In the genomic region with DNA sequence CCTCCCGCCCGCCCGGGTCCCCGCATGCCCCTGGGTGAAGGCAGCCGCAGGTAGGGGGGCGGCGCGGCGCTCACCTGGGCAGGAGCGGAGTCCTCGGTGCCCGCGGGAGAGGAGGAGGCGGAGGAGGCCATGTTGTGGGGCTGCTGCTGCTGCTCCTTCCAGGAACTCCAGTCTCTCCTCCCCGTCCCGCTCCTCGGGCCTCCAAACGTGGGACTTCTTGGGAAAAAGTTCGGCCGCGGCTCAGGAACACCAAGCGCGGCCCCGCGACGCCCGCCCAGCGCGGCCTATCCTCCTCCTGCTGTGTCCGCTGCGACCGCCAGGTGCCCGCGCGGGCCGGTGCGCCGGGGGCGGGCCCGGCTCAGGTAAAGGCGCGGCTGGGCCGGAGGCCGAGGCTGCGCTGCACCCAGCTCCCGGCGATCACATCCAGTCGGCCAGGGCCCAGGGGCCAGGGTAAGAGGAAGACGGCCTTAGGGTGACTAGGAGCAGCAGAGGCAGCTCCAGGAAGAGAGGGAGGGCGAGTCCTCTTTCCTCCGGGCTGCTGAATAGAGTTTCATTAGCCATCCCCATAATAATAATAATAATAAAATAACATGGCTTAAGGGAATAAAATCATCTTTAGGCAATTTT, we compare ENCODE assay signal across 8 cellular contexts. TPM values are rescaled to one million over a fixed set of nuclear protein-coding genes. Genes with fewer than 3 reads are reported as not detected.
DNase-seq lines count a peak whose midpoint lies in the region; ATAC-seq, FAIRE-seq and TF ChIP-seq lines count a peak whose summit lies in the region.

No MANE protein-coding gene starts in this region.

- peak in 1 of 2 experiments; percentile 44; a peak in 1 of 4 replicates for TF ChIP-seq RAD21 in H1 (IDR thresholded peaks at IDR 0.05 in 1 of 2, conservative IDR thresholded peaks at IDR 0.05 in 1 of 2; ENCODE audit: low read depth in 2 of 2, low read length in 2 of 2)

- H3K27ac Mint-ChIP-seq in activated CD4-positive, alpha-beta T cell treated with anti-CD3 and anti-CD28 coated beads, Interleukin-2, amount 10 ng/mL, durations not matched to agents 7 days and 5 days: peak overlapping the region; percentile 87

- H3K23ac ChIP-seq in H1 (ENCODE audit: insufficient read length): no peak overlapping the region

- H3K14ac ChIP-seq in H1 (ENCODE audit: insufficient read length): no peak overlapping the region

- ATAC-seq in GM21360 (IDR thresholded peaks at IDR 0.05; ENCODE audit: unreplicated experiment): peak; percentile 58

- peak overlapping the region; percentile 89 to 98 for H3K4me2 ChIP-seq in H1 (ENCODE audit: insufficient read depth in 1 of 2, low read depth in 2 of 2, low read length in 2 of 2)

- no peak overlapping the region for H2BK5ac ChIP-seq in H1 (ENCODE audit: low read depth, low read length)

- no peak overlapping the region; the same call in 1 of the 2 replicates for H3K18ac ChIP-seq in H1 (ENCODE audit: extremely low read depth, low read length)

- H2BK20ac ChIP-seq in H1 (ENCODE audit: low read length): no peak overlapping the region

- peak overlapping the region; percentile 78 for H3K9ac ChIP-seq in HUES64 (ENCODE audit: low read depth, low read length)
- H3K9ac ChIP-seq in H1 (replicated peaks in 1 of 4; ENCODE audit: extremely low read depth in 1 of 4, low read depth in 3 of 4, low read length in 3 of 4): peak overlapping the region in 3 of 4 experiments; percentile 28 to 61 (median 48); a peak in 6 of 7 replicates

- peaks cover 34% of the 10 kb centered on the region for H3K4me1 ChIP-seq in HUES64 (ENCODE audit: insufficient read depth, low read length)
- H3K4me1 ChIP-seq in H1 (replicated peaks in 1 of 4; ENCODE audit: control insufficient read depth in 3 of 4, insufficient read depth in 4 of 4, low read length in 3 of 4): peaks cover 2 to 19% (median 13%) of the 10 kb centered on the region in 4 experiments; a peak in 6 of 7 replicates
- H3K4me1 ChIP-seq in muscle layer of duodenum (ENCODE audit: control insufficient read depth in 1 of 2, insufficient read depth in 2 of 2, low read length in 2 of 2): peaks cover 0 to 5% of the 10 kb centered on the region in 2 donors
- peaks cover 0 to 17% (median 10%) of the 10 kb centered on the region in 4 donors for H3K4me1 ChIP-seq in transverse colon

- no peak overlapping the region for H2BK12ac ChIP-seq in H1 (ENCODE audit: low read depth, low read length)

- H4K20me1 ChIP-seq in H1 (replicated peaks in 1 of 2; ENCODE audit: control insufficient read depth in 1 of 2, insufficient read depth in 2 of 2, low read length in 2 of 2): no peaks in the 10 kb centered on the region

- H3K4ac ChIP-seq in H1 (replicated peaks; ENCODE audit: insufficient read length, low read depth, low read length): no peak overlapping the region

- H3K27me3 ChIP-seq in HUES64 (ENCODE audit: insufficient read depth, low read length) (peaks cover 33% of the 10 kb centered on the region), H1 (replicated peaks in 1 of 4; ENCODE audit: control insufficient read depth in 3 of 4, extremely low read depth in 1 of 4, insufficient read depth in 3 of 4, low read length in 3 of 4) (no peaks in the 10 kb centered on the region), muscle layer of duodenum (ENCODE audit: low read depth, low read length) (no peaks in the 10 kb centered on the region), transverse colon (peaks cover 15% of the 10 kb centered on the region)

- H3K56ac ChIP-seq in H1 (replicated peaks; ENCODE audit: insufficient read length, low read depth, low read length): no peak overlapping the region

- no peaks in the 10 kb centered on the region for H3K36me3 ChIP-seq in HUES64 (ENCODE audit: insufficient read depth, low read length)
- no peaks in the 10 kb centered on the region for H3K36me3 ChIP-seq in H1 (ENCODE audit: control insufficient read depth in 2 of 4, insufficient read depth in 4 of 4, low read length in 3 of 4)
- no peaks in the 10 kb centered on the region for H3K36me3 ChIP-seq in muscle layer of duodenum (ENCODE audit: control insufficient read depth in 1 of 2, insufficient read depth in 2 of 2, low read length in 2 of 2)
- no peaks in the 10 kb centered on the region for H3K36me3 ChIP-seq in transverse colon

- peaks cover 18% of the 10 kb centered on the region for H3K36me3 Mint-ChIP-seq in activated CD4-positive, alpha-beta T cell treated with anti-CD3 and anti-CD28 coated beads, Interleukin-2, amount 10 ng/mL, durations not matched to agents 7 days and 5 days (ENCODE audit: low read depth)

- no peaks in the 10 kb centered on the region for H3K79me1 ChIP-seq in H1 (ENCODE audit: low read depth, low read length)

- no peak overlapping the region for H2BK120ac ChIP-seq in H1 (replicated peaks; ENCODE audit: low read depth, low read length)

- in situ Hi-C loops in transverse colon (cut with MboI; ENCODE audit: low pct_ligation_motif_present in 1 of 4, low pct_unique_long_range_greater_than_20kb in 1 of 4, low sequenced_read_pairs in 3 of 4): no loop called here

- TF ChIP-seq EP300 in H1 (IDR thresholded peaks at IDR 0.05; ENCODE audit: borderline replicate concordance in 1 of 2, low read depth in 2 of 2, low read length in 2 of 2) (no peak), transverse colon (IDR thresholded peaks at IDR 0.05; ENCODE audit: low read depth) (no peak)

- H3K4me3 ChIP-seq in HUES64 (ENCODE audit: low read length) (peak overlapping the region; percentile 88), H1 (ENCODE audit: extremely low read depth in 1 of 4, insufficient read depth in 2 of 4, low read depth in 3 of 4, low read length in 4 of 4) (peak overlapping the region; percentile 50 to 93 (median 67)), muscle layer of duodenum (ENCODE audit: low read depth in 1 of 2, low read length in 2 of 2) (peak overlapping the region; percentile 66 to 75), transverse colon (peak overlapping the region; percentile 70 to 92 (median 73))

- H3K27me3 Mint-ChIP-seq in activated CD4-positive, alpha-beta T cell treated with anti-CD3 and anti-CD28 coated beads, Interleukin-2, amount 10 ng/mL, durations not matched to agents 7 days and 5 days: peaks cover 2% of the 10 kb centered on the region

- TF ChIP-seq CTCF in D721Med (IDR thresholded peaks at IDR 0.05; ENCODE audit: insufficient read depth, missing control alignments) (no peak), H1 (IDR thresholded peaks at IDR 0.05; ENCODE audit: control extremely low read depth in 1 of 3, insufficient read depth in 1 of 3, low read depth in 1 of 3, low read length in 3 of 3) (peak; percentile 31 to 39 (median 32)), transverse colon (IDR thresholded peaks at IDR 0.05) (peak; percentile 27 to 79 (median 54))

- peaks cover 41% of the 10 kb centered on the region for H3K4me1 Mint-ChIP-seq in activated CD4-positive, alpha-beta T cell treated with anti-CD3 and anti-CD28 coated beads, Interleukin-2, amount 10 ng/mL, durations not matched to agents 7 days and 5 days

- H3K4me3 Mint-ChIP-seq in activated CD4-positive, alpha-beta T cell treated with anti-CD3 and anti-CD28 coated beads, Interleukin-2, amount 10 ng/mL, durations not matched to agents 7 days and 5 days: peak overlapping the region; percentile 96

- no peak overlapping the region for H4K5ac ChIP-seq in H1 (ENCODE audit: insufficient read length, low read depth, low read length)

- intact Hi-C loops in transverse colon (cut with DNase I; ENCODE audit: low total_unique reads): no loop called here

- H3K23me2 ChIP-seq in H1 (ENCODE audit: low read depth, low read length): peaks cover 9% of the 10 kb centered on the region

- H2BK15ac ChIP-seq in H1 (ENCODE audit: low read length): no peak overlapping the region

- H3K27ac ChIP-seq in HUES64 (ENCODE audit: low read depth, low read length) (no peak overlapping the region), H1 (ENCODE audit: low read depth, low read length) (no peak overlapping the region), muscle layer of duodenum (ENCODE audit: low read length) (no peak overlapping the region), transverse colon (peak overlapping the region; percentile 77 to 89 (median 84))

- H2AFZ ChIP-seq in H1 (ENCODE audit: low read length): no peak overlapping the region; the same call in 1 of the 2 replicates

- WGBS in HUES64: 2% methylated on average over 49 of the region's 51 CpGs
- WGBS in H1 (ENCODE audit: extremely low coverage in 1 of 2, insufficient coverage in 1 of 2, insufficient read length in 1 of 2, insufficient replicate concordance in 2 of 2, low coverage in 1 of 2, low lambda C conversion rate in 2 of 2, missing lambda C conversion rate in 1 of 2), 2 experiments: 2% methylated on average over 13 of the region's 51 CpGs; no CpG with 5 or more reads in 1 of the 2 experiments
- WGBS in transverse colon (ENCODE audit: low coverage in 1 of 2), 2 donors: 2% methylated on average over 41 of the region's 51 CpGs; no CpG with 5 or more reads in 1 of the 2 donors

- H3K9me3 ChIP-seq in HUES64 (ENCODE audit: insufficient read depth, low read depth, low read length) (no peaks in the 10 kb centered on the region), H1 (ENCODE audit: insufficient read depth in 2 of 2, low read depth in 1 of 2, low read length in 1 of 2) (no peaks in the 10 kb centered on the region), muscle layer of duodenum (ENCODE audit: control insufficient read depth in 1 of 2, low read length in 2 of 2) (no peaks in the 10 kb centered on the region), transverse colon (no peaks in the 10 kb centered on the region)

- peak; percentile 35 for DNase-seq in D721Med (ENCODE audit: insufficient read length, low spot score)
- peak; percentile 43 for DNase-seq in activated CD4-positive, alpha-beta T cell treated with anti-CD3 and anti-CD28 coated beads, Interleukin-2, amount 10 ng/mL, durations not matched to agents 7 days and 5 days
- peak in 1 of 2 experiments; percentile 81 for DNase-seq in H1 (ENCODE audit: low read depth in 1 of 2, low spot score in 2 of 2)
- DNase-seq in transverse colon: peak; percentile 78
- DNase-seq in AML-193 (lab: John Stamatoyannopoulos, UW): no peak

- H4K8ac ChIP-seq in H1 (ENCODE audit: extremely low read depth, insufficient read depth, low read length): peak overlapping the region; percentile 93

- H2AK5ac ChIP-seq in H1 (ENCODE audit: low read depth, low read length): no peak overlapping the region

- TF ChIP-seq POLR2A in H1 (IDR thresholded peaks at IDR 0.05; ENCODE audit: control extremely low read depth in 1 of 2, low read depth in 2 of 2, low read length in 2 of 2) (peak in 1 of 2 experiments; percentile 73; a peak in 1 of 3 replicates), transverse colon (IDR thresholded peaks at IDR 0.05) (peak; percentile 51)

- POLR2A ChIA-PET in activated CD4-positive, alpha-beta T cell treated with anti-CD3 and anti-CD28 coated beads, Interleukin-2, amount 10 ng/mL, durations not matched to agents 7 days and 5 days (lab: Charles Lee): no interaction called here
- POLR2A ChIA-PET in H1 (lab: Charles Lee; ENCODE audit: partially characterized antibody): interaction anchor here (1.0 to 1.4 kb wide), 5 partner anchors 11 to 37 kb away, joined by 3 to 6 read pairs (median 4); no protein-coding TSS in a partner anchor

- CTCF ChIA-PET in activated CD4-positive, alpha-beta T cell treated with anti-CD3 and anti-CD28 coated beads, Interleukin-2, amount 10 ng/mL, durations not matched to agents 7 days and 5 days (lab: Charles Lee): interaction anchor here (1.9 kb wide), 1 partner anchor 45 kb away, joined by 4 read pairs; the partner anchor contains the start of gene CDK1
- CTCF ChIA-PET in H1 (lab: Charles Lee; ENCODE audit: partially characterized antibody): interaction anchor here (0.9 to 1.1 kb wide), 3 partner anchors 11 to 44 kb away, joined by 3 to 7 read pairs (median 3); no protein-coding TSS in a partner anchor

- peaks cover 0 to 33% of the 10 kb centered on the region in 2 experiments; a peak in 2 of 4 replicates for H3K79me2 ChIP-seq in H1 (ENCODE audit: control insufficient read depth in 1 of 2, insufficient read depth in 2 of 2, low read length in 2 of 2)

- FAIRE-seq in D721Med (lab: Jason Lieb, UNC) (no peak), H1 (lab: Jason Lieb, UNC) (no peak)

- H3K9me3 Mint-ChIP-seq in activated CD4-positive, alpha-beta T cell treated with anti-CD3 and anti-CD28 coated beads, Interleukin-2, amount 10 ng/mL, durations not matched to agents 7 days and 5 days: no peaks in the 10 kb centered on the region

- H4K91ac ChIP-seq in H1 (replicated peaks; ENCODE audit: insufficient read length, low read length): peak overlapping the region; percentile 49

RNA-seq across cellular contexts. Expression of gene CDK1, which starts 45.0 kb away (rescaled TPM):
- polyA plus RNA-seq in HUES64 (2013, experiment 1 of 2): 87.2 TPM
- polyA plus RNA-seq in HUES64 (2013, experiment 2 of 2): 113 TPM
- 100 to 1,000 TPM; 127 to 132 TPM for total RNA-seq in activated CD4-positive, alpha-beta T cell treated with anti-CD3 and anti-CD28 coated beads, Interleukin-2, amount 10 ng/mL, durations not matched to agents 7 days and 5 days
- 98.8 and 111 TPM in 2 replicates for total RNA-seq in H1 (2021; fragmentation: NEBNext Ultra II Directional; extraction: Animal tissue kit (Norgen Biotek cat#: 25700))
- 15.1 and 29.4 TPM in 2 replicates for polyA plus RNA-seq in H1 (2011; rRNA removed)
- polyA plus RNA-seq in H1 (2011; cell fraction: cytosol; rRNA removed): 47.5 TPM
- polyA plus RNA-seq in H1 (2011; cell fraction: nucleus; rRNA removed): 13.0 TPM
- polyA plus RNA-seq in H1 (2012, experiment 1 of 2): 32.5 to 64.9 TPM (median 36.1 TPM) in 4 replicates
- 13.2 TPM for polyA plus RNA-seq in H1 (2012, experiment 2 of 2)
- 69.2 TPM for polyA plus RNA-seq in H1 (2013, experiment 1 of 2)
- polyA plus RNA-seq in H1 (2013, experiment 2 of 2): 69.7 TPM
- 18.4 and 28.0 TPM in 2 replicates for polyA minus RNA-seq in H1 (2011; rRNA and poly(A)+ RNA removed)
- polyA minus RNA-seq in H1 (2011; cell fraction: cytosol; rRNA and poly(A)+ RNA removed): 18.0 TPM
- polyA minus RNA-seq in H1 (2011; cell fraction: nucleus; rRNA and poly(A)+ RNA removed): 31.8 TPM
- 1 to 10 TPM in 2 of 4 donors, under 1 TPM in 1, not detected in 1; 0.80 to 3.3 (median 2.9) TPM for total RNA-seq in transverse colon

Comparison
In these comparisons a context has a peak if more than half of its experiments do, and no peak if none do; other contexts are left out.
1. DNase-seq: peak in D721Med (single experiment), activated CD4-positive, alpha-beta T cell treated with anti-CD3 and anti-CD28 coated beads, Interleukin-2, amount 10 ng/mL, durations not matched to agents 7 days and 5 days (single experiment) and transverse colon (single experiment); none in AML-193 (0 of 2).
2. H3K27ac ChIP-seq: peak in transverse colon (4 of 4); none in HUES64 (single experiment), H1 (single experiment) and muscle layer of duodenum (single experiment).
3. RNA of gene CDK1, which starts 45.0 kb away (total RNA-seq): 127 to 132 TPM in activated CD4-positive, alpha-beta T cell treated with anti-CD3 and anti-CD28 coated beads, Interleukin-2, amount 10 ng/mL, durations not matched to agents 7 days and 5 days and 98.8 to 111 TPM in H1; 0.80 to 3.3 TPM in transverse colon; every median in the first group is over 10 times any median in the second.
4. Peak in every context shown above with its lines, with median percentiles within 50 percentile points of each other: H3K4me3 ChIP-seq.